In genomic region chr1:248239478-248239877, GRCh38 we compare ENCODE assay signal across 31 cellular contexts. TPM values are rescaled to one million over a fixed set of nuclear protein-coding genes. Genes with fewer than 3 reads are reported as not detected.
"Had no signal": no experiment of that assay in that cellular context is flagged by ENCODE, and none has a peak within 500 bp of the region (broad histone marks: within the 10 kb centered on the region; RNA-seq: fewer than 3 reads in every experiment).

No MANE protein-coding gene starts in this region.

- H3K4me3 ChIP-seq: stomach, suprapubic skin, testis, thoracic aorta, thyroid gland, tibial artery, tibial nerve, transverse colon, upper lobe of left lung, upper lobe of right lung, uterus, vagina had no signal

- H3K27me3 ChIP-seq: stomach, suprapubic skin, testis, thyroid gland, tibial artery, tibial nerve, transverse colon, upper lobe of left lung, upper lobe of right lung, uterus, vagina had no signal

- H3K4me1 ChIP-seq: stomach, suprapubic skin, testis, thyroid gland, tibial artery, tibial nerve, transverse colon, upper lobe of left lung, upper lobe of right lung, uterus, vagina had no signal

- DNase-seq: stimulated activated CD4-positive, alpha-beta T cell treated with anti-CD3 and anti-CD28 coated beads, Interleukin-2, amount 100 ng/mL, for 48 hours; stimulated activated CD4-positive, alpha-beta T cell treated with anti-CD3 and anti-CD28 coated beads, Interleukin-4, amount 100 ng/mL, for 1 hour; stimulated activated CD4-positive, alpha-beta T cell treated with anti-CD3 and anti-CD28 coated beads, Interleukin-4, amount 100 ng/mL, for 24 hours; stimulated activated CD4-positive, alpha-beta T cell treated with anti-CD3 and anti-CD28 coated beads, Interleukin-4, amount 100 ng/mL, for 4 hours; stimulated activated CD8-positive, alpha-beta memory T cell treated with anti-CD3 and anti-CD28 coated beads, Interleukin-4, amount 100 ng/mL, for 48 hours; stimulated activated naive B cell treated with anti-CD40 and anti-IgM and Interleukin-4, amounts not matched to agents 10 μg/mL and 1 μg/mL and 100 μg/mL, for 72 hours; stimulated activated naive CD4-positive, alpha-beta T cell; stimulated activated naive CD4-positive, alpha-beta T cell treated with Interleukin-2 at 50 U/mL for 16 hours; stimulated activated naive CD8-positive, alpha-beta T cell treated with anti-CD3 and anti-CD28 coated beads, Interleukin-15, amount 100 ng/mL, for 72 hours; stimulated activated naive CD8-positive, alpha-beta T cell treated with anti-CD3 and anti-CD28 coated beads, Interleukin-15, Interleukin-2, amounts not matched to agents 100 U/mL and 50 U/mL, for 24 hours; stomach; substantia nigra; testis; thyroid gland; tibial artery; transverse colon; trophoblast cell; upper lobe of left lung; upper lobe of right lung; uterus had no signal

- H3K36me3 ChIP-seq: stomach, suprapubic skin, thoracic aorta, thyroid gland, tibial artery, tibial nerve, transverse colon, upper lobe of left lung, upper lobe of right lung, uterus, vagina had no signal

- H3K27ac ChIP-seq: stomach, suprapubic skin, testis, thoracic aorta, thyroid gland, tibial artery, tibial nerve, transverse colon, upper lobe of left lung, upper lobe of right lung, uterus, vagina had no signal

- ATAC-seq: stimulated activated effector memory CD8-positive, alpha-beta T cell treated with anti-CD3 and anti-CD28 coated beads, Interleukin-12 subunit alpha, Interleukin-12 subunit beta, amount 100 ng/mL, for 72 hours; stimulated activated memory B cell treated with anti-CD40 and anti-IgM and Interleukin-4, amounts not matched to agents 10 μg/mL and 1 μg/mL and 100 μg/mL, for 72 hours; stimulated activated naive B cell treated with anti-CD40 and anti-IgM and Interleukin-4, amounts not matched to agents 10 μg/mL and 1 μg/mL and 100 μg/mL, for 72 hours; stimulated activated naive CD8-positive, alpha-beta T cell treated with anti-CD3 and anti-CD28 coated beads, Interleukin-15, amount 100 ng/mL, for 72 hours; stimulated activated naive CD8-positive, alpha-beta T cell treated with anti-CD3 and anti-CD28 coated beads, Interleukin-15, Interleukin-2, amounts not matched to agents 100 U/mL and 50 U/mL, for 24 hours; upper lobe of right lung had no signal

- H3K9me3 ChIP-seq: stomach, suprapubic skin, testis, thoracic aorta, thyroid gland, tibial artery, tibial nerve, transverse colon, upper lobe of left lung, upper lobe of right lung, uterus, vagina had no signal

RNA-seq across cellular contexts. Expression of gene OR2M4, which starts 8.3 kb away (rescaled TPM):
- total RNA-seq: stomach, subcutaneous adipose tissue, suprapubic skin, thoracic aorta, thyroid gland, transverse colon, upper lobe of left lung, upper lobe of right lung, ureter, urinary bladder, uterus, vagina had no signal
- polyA plus RNA-seq: stomach, urinary bladder had no signal

RNA-seq across cellular contexts. Expression of gene OR2T33, which starts 38.3 kb away (rescaled TPM):
- total RNA-seq: stomach, subcutaneous adipose tissue, temporal lobe, thoracic aorta, transverse colon, upper lobe of right lung, ureter, urinary bladder, uterus, vagina had no signal
- polyA plus RNA-seq: stomach, thymus, urinary bladder had no signal

RNA-seq across cellular contexts. Expression of gene OR2M3, which starts 42.4 kb away (rescaled TPM):
- total RNA-seq: subcutaneous adipose tissue, suprapubic skin, thoracic aorta, thyroid gland, tibial nerve, transverse colon, upper lobe of left lung, upper lobe of right lung, ureter, urinary bladder, vagina had no signal
- polyA plus RNA-seq: stomach, thymus, urinary bladder had no signal
